1 cellular context compared by ENCODE assay signal in genomic region chr16:67185003-67185865, GRCh38.
A peak's percentile ranks its signal among the peaks of the same experiment; 100 is the strongest.
TF ChIP-seq lines count a peak whose summit lies in the region.

No MANE protein-coding gene starts in this region.

TF ChIP-seq in K562, 482 proteins besides CTCF, POLR2A, EP300 and RAD21 (continued from another document and continues in another):
- TF ChIP-seq, protein P1, sequence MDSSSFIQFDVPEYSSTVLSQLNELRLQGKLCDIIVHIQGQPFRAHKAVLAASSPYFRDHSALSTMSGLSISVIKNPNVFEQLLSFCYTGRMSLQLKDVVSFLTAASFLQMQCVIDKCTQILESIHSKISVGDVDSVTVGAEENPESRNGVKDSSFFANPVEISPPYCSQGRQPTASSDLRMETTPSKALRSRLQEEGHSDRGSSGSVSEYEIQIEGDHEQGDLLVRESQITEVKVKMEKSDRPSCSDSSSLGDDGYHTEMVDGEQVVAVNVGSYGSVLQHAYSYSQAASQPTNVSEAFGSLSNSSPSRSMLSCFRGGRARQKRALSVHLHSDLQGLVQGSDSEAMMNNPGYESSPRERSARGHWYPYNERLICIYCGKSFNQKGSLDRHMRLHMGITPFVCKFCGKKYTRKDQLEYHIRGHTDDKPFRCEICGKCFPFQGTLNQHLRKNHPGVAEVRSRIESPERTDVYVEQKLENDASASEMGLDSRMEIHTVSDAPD (CRISPR knock-in tag; IDR thresholded peaks at IDR 0.05): no peak
- TF ChIP-seq KLF6 (CRISPR knock-in tag; IDR thresholded peaks at IDR 0.05; ENCODE audit: borderline replicate concordance) (no peak), UBTF (IDR thresholded peaks at IDR 0.05; ENCODE audit: borderline replicate concordance in 1 of 2, low read depth in 2 of 2, low read length in 2 of 2) (peak; percentile 44 to 87; a peak in 1 of 4 replicates), ZNF445 (CRISPR knock-in tag; IDR thresholded peaks at IDR 0.05; ENCODE audit: low read depth) (no peak), CTCFL (IDR thresholded peaks at IDR 0.05; ENCODE audit: borderline replicate concordance, insufficient read depth, low read depth, low read length, poor library complexity, severe bottlenecking) (peak; percentile 98), ZC3H8 (IDR thresholded peaks at IDR 0.05) (no peak), SIN3A (IDR thresholded peaks at IDR 0.05; ENCODE audit: borderline replicate concordance in 2 of 2, control insufficient read depth in 1 of 2, low read depth in 2 of 2, low read length in 2 of 2) (peak; percentile 92 to 99), SREBF1 (IDR thresholded peaks at IDR 0.05; ENCODE audit: borderline replicate concordance, low read depth, low read length) (no peak), NCOA6 (IDR thresholded peaks at IDR 0.05) (peak; percentile 74), IRF1 (CRISPR knock-in tag; IDR thresholded peaks at IDR 0.05; ENCODE audit: borderline replicate concordance) (0 out of 2 replicates have a peak, but pooled peaks have one; percentile 72), ZNF133 (CRISPR knock-in tag; IDR thresholded peaks at IDR 0.05) (no peak), BMI1 (IDR thresholded peaks at IDR 0.05; ENCODE audit: low read length) (no peak), ZKSCAN8 (CRISPR knock-in tag; IDR thresholded peaks at IDR 0.05) (no peak), ZNF280A (IDR thresholded peaks at IDR 0.05; ENCODE audit: low read depth, partially characterized antibody) (no peak), ZBTB40 (IDR thresholded peaks at IDR 0.05) (peak; percentile 66), ZBTB40 (CRISPR knock-in tag; IDR thresholded peaks at IDR 0.05) (no peak), RBBP5 (IDR thresholded peaks at IDR 0.05; ENCODE audit: borderline replicate concordance, insufficient read depth, low read length, poor library complexity, severe bottlenecking) (no peak), MXI1 (IDR thresholded peaks at IDR 0.05; ENCODE audit: low read depth, low read length) (peak; percentile 86), ARID3A (IDR thresholded peaks at IDR 0.05; ENCODE audit: borderline replicate concordance, low read depth, low read length) (no peak), ZNF589 (CRISPR knock-in tag; IDR thresholded peaks at IDR 0.05; ENCODE audit: low read depth) (no peak), SUPT5H (IDR thresholded peaks at IDR 0.05) (no peak), FOXJ3 (CRISPR knock-in tag; IDR thresholded peaks at IDR 0.05) (no peak), ZSCAN32 (CRISPR knock-in tag; IDR thresholded peaks at IDR 0.05) (no peak)
- TF ChIP-seq, protein P2, sequence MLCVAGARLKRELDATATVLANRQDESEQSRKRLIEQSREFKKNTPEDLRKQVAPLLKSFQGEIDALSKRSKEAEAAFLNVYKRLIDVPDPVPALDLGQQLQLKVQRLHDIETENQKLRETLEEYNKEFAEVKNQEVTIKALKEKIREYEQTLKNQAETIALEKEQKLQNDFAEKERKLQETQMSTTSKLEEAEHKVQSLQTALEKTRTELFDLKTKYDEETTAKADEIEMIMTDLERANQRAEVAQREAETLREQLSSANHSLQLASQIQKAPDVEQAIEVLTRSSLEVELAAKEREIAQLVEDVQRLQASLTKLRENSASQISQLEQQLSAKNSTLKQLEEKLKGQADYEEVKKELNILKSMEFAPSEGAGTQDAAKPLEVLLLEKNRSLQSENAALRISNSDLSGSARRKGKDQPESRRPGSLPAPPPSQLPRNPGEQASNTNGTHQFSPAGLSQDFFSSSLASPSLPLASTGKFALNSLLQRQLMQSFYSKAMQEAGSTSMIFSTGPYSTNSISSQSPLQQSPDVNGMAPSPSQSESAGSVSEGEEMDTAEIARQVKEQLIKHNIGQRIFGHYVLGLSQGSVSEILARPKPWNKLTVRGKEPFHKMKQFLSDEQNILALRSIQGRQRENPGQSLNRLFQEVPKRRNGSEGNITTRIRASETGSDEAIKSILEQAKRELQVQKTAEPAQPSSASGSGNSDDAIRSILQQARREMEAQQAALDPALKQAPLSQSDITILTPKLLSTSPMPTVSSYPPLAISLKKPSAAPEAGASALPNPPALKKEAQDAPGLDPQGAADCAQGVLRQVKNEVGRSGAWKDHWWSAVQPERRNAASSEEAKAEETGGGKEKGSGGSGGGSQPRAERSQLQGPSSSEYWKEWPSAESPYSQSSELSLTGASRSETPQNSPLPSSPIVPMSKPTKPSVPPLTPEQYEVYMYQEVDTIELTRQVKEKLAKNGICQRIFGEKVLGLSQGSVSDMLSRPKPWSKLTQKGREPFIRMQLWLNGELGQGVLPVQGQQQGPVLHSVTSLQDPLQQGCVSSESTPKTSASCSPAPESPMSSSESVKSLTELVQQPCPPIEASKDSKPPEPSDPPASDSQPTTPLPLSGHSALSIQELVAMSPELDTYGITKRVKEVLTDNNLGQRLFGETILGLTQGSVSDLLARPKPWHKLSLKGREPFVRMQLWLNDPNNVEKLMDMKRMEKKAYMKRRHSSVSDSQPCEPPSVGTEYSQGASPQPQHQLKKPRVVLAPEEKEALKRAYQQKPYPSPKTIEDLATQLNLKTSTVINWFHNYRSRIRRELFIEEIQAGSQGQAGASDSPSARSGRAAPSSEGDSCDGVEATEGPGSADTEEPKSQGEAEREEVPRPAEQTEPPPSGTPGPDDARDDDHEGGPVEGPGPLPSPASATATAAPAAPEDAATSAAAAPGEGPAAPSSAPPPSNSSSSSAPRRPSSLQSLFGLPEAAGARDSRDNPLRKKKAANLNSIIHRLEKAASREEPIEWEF (CRISPR knock-in tag; IDR thresholded peaks at IDR 0.05): no peak
- TF ChIP-seq, protein P3, sequence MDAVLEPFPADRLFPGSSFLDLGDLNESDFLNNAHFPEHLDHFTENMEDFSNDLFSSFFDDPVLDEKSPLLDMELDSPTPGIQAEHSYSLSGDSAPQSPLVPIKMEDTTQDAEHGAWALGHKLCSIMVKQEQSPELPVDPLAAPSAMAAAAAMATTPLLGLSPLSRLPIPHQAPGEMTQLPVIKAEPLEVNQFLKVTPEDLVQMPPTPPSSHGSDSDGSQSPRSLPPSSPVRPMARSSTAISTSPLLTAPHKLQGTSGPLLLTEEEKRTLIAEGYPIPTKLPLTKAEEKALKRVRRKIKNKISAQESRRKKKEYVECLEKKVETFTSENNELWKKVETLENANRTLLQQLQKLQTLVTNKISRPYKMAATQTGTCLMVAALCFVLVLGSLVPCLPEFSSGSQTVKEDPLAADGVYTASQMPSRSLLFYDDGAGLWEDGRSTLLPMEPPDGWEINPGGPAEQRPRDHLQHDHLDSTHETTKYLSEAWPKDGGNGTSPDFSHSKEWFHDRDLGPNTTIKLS (IDR thresholded peaks at IDR 0.05; ENCODE audit: borderline replicate concordance, low read depth): no peak
